19 cellular contexts compared by ENCODE assay signal in the genomic region with DNA sequence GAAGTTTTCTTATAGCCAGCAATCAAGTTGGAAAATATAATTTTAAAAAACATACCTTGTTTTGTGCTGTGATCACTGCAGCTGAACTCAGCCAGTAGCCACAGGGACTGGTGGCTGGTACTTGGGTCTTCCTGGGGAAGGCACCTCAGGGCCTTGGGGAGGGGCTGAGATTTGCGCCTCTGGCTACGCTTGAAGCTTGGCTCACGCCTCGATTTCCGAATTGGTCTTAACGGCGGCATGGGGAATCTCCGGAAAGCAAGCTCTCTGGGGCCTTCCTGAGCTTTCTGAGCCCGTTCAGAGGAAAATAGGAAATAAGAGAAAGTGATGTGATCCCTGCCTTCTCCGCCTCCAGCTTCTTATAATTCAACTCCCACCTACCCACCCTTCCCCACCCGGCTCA. TPM values are rescaled to one million over a fixed set of nuclear protein-coding genes. Genes with fewer than 3 reads are reported as not detected.
DNase-seq lines count a peak whose midpoint lies in the region; TF ChIP-seq lines count a peak whose summit lies in the region.
"Had no signal": no experiment of that assay in that cellular context is flagged by ENCODE, and none has a peak within 500 bp of the region (broad histone marks: within the 10 kb centered on the region; RNA-seq: fewer than 3 reads in every experiment).

No MANE protein-coding gene starts in this region.

- DNase-seq in chondrocyte (ENCODE audit: low spot score) (peak; percentile 36), neural crest cell (ENCODE audit: low read depth, low spot score) (no peak), dorsolateral prefrontal cortex (no peak), AG08396 (ENCODE audit: low spot score) (no peak), A673 (ENCODE audit: low spot score) (no peak)
- DNase-seq: AML-193; BE2C; CD4-positive, alpha-beta T cell; CD8-positive, alpha-beta memory T cell; DMS 273 treated with DMSO at 0.1 percent for 48 hours; DMS79; EL; GF-D8; GOT3; H7; HCEC 1CT had no signal

- TF ChIP-seq CTCF in HEK293 (tag by site-specific recombination; IDR thresholded peaks at IDR 0.05) (no peak), chondrocyte (IDR thresholded peaks at IDR 0.05) (no peak), neural crest cell (conservative IDR thresholded peaks at IDR 0.05) (no peak), dorsolateral prefrontal cortex (IDR thresholded peaks at IDR 0.05 in 54 of 56, conservative IDR thresholded peaks at IDR 0.05 in 2 of 56; ENCODE audit: low read depth in 1 of 56, partially characterized antibody in 56 of 56) (no peak), A673 (conservative IDR thresholded peaks at IDR 0.05; ENCODE audit: low read depth, low read length) (no peak)

- intact Hi-C loops in dorsolateral prefrontal cortex (cut with DNase I) (no loop called here), A673 (cut with micrococcal nuclease; ENCODE audit: unreplicated experiment) (no loop called here)

- peaks cover 3% of the 10 kb centered on the region for H3K36me3 Mint-ChIP-seq in chondrocyte (ENCODE audit: low read depth)
- no peaks in the 10 kb centered on the region for H3K36me3 Mint-ChIP-seq in neural crest cell (ENCODE audit: low read depth)
- H3K36me3 Mint-ChIP-seq: CD14-positive monocyte; CD8-positive, alpha-beta memory T cell had no signal

- CTCF ChIA-PET in HEK293 (lab: Yijun Ruan, JAX): interaction anchor here (0.6 to 1.5 kb wide), 4 partner anchors 31 to 339 kb away, joined by 4 to 8 read pairs (median 4); no protein-coding TSS in a partner anchor
- CTCF ChIA-PET in A673 (lab: Charles Lee): no interaction called here

- H3K27ac Mint-ChIP-seq in chondrocyte (ENCODE audit: unreplicated experiment): no peak overlapping the region
- peak overlapping the region; percentile 57 for H3K27ac Mint-ChIP-seq in neural crest cell (ENCODE audit: unreplicated experiment)
- H3K27ac Mint-ChIP-seq: CD4-positive, alpha-beta T cell; CD8-positive, alpha-beta memory T cell had no signal

- peaks cover 8% of the 10 kb centered on the region for H3K9me3 Mint-ChIP-seq in chondrocyte (ENCODE audit: low read depth)
- peaks cover 5% of the 10 kb centered on the region for H3K9me3 Mint-ChIP-seq in neural crest cell
- H3K9me3 Mint-ChIP-seq: CD4-positive, alpha-beta T cell; CD8-positive, alpha-beta memory T cell had no signal

- H3K9me3 ChIP-seq in HEK293 (ENCODE audit: control insufficient read depth, insufficient read depth, low read depth, low read length) (no peaks in the 10 kb centered on the region), A673 (ENCODE audit: low read depth, low read length, poor library complexity, severe bottlenecking) (no peaks in the 10 kb centered on the region)
- H3K9me3 ChIP-seq: BE2C had no signal

- H3K4me3 Mint-ChIP-seq in chondrocyte (ENCODE audit: unreplicated experiment) (no peak overlapping the region), neural crest cell (no peak overlapping the region)
- H3K4me3 Mint-ChIP-seq: CD14-positive monocyte; CD4-positive, alpha-beta T cell; CD8-positive, alpha-beta memory T cell had no signal

- no peaks in the 10 kb centered on the region for H3K4me1 Mint-ChIP-seq in chondrocyte (ENCODE audit: low read depth)
- H3K4me1 Mint-ChIP-seq in neural crest cell: no peaks in the 10 kb centered on the region
- H3K4me1 Mint-ChIP-seq: CD14-positive monocyte; CD8-positive, alpha-beta memory T cell had no signal

- BruUV-seq in A673 (replicated peaks; lab: Mats Ljungman, UMichigan): no TSS peak

- POLR2A ChIA-PET in HEK293 (lab: Yijun Ruan, JAX) (interaction anchor here (0.7 kb wide), 1 partner anchor 1839 kb away, joined by 4 read pairs; no protein-coding TSS in a partner anchor), A673 (lab: Charles Lee; ENCODE audit: low non-redundant PET) (interaction anchor here (0.7 kb wide), 1 partner anchor 74 kb away, joined by 3 read pairs; no protein-coding TSS in a partner anchor)

- H3K4me3 ChIP-seq in HEK293 (ENCODE audit: low read depth, low read length) (no peak overlapping the region), dorsolateral prefrontal cortex (no peak overlapping the region), A673 (ENCODE audit: low read depth, low read length, poor library complexity, severe bottlenecking) (no peak overlapping the region)
- H3K4me3 ChIP-seq: BLaER1 treated with 17β-estradiol and CSF1 and Interleukin-3, amounts not matched to agents 10 nM and 100 nM had no signal

- H3K4me1 ChIP-seq in HEK293 (ENCODE audit: control insufficient read depth, insufficient read depth, low read length) (no peaks in the 10 kb centered on the region), A673 (ENCODE audit: insufficient read depth, low read length, poor library complexity, severe bottlenecking) (no peaks in the 10 kb centered on the region)
- H3K4me1 ChIP-seq: BE2C had no signal

- H3K27ac ChIP-seq in HEK293 (ENCODE audit: extremely low read depth, low read depth, low read length): no peak overlapping the region
- H3K27ac ChIP-seq in dorsolateral prefrontal cortex: no peak overlapping the region
- no peak overlapping the region for H3K27ac ChIP-seq in A673 (ENCODE audit: low read depth, low read length, poor library complexity, severe bottlenecking)
- H3K27ac ChIP-seq: BLaER1 treated with 17β-estradiol and CSF1 and Interleukin-3, amounts not matched to agents 10 nM and 100 nM had no signal

- H3K27me3 ChIP-seq in dorsolateral prefrontal cortex: no peaks in the 10 kb centered on the region
- no peaks in the 10 kb centered on the region for H3K27me3 ChIP-seq in A673 (replicated peaks; ENCODE audit: insufficient read depth, low read depth, low read length, poor library complexity)
- H3K27me3 ChIP-seq: BLaER1 treated with 17β-estradiol and CSF1 and Interleukin-3, amounts not matched to agents 10 nM and 100 nM had no signal

- no peaks in the 10 kb centered on the region for H3K27me3 Mint-ChIP-seq in chondrocyte (ENCODE audit: low read depth)
- peaks cover 9% of the 10 kb centered on the region for H3K27me3 Mint-ChIP-seq in neural crest cell (ENCODE audit: low read depth)

- no peaks in the 10 kb centered on the region for H3K36me3 ChIP-seq in HEK293 (ENCODE audit: control insufficient read depth in 2 of 2, insufficient read depth in 1 of 2, low read length in 2 of 2)
- H3K36me3 ChIP-seq in A673 (ENCODE audit: insufficient read depth, low read length, poor library complexity, severe bottlenecking): no peaks in the 10 kb centered on the region
- H3K36me3 ChIP-seq: BE2C; BLaER1 treated with 17β-estradiol and CSF1 and Interleukin-3, amounts not matched to agents 10 nM and 100 nM had no signal

TF ChIP-seq in HEK293, 187 proteins besides CTCF, POLR2A, EP300 and RAD21:
- peak; percentile 19; the same call in 1 of the 2 replicates for TF ChIP-seq EGR2 (tag by site-specific recombination; IDR thresholded peaks at IDR 0.05; ENCODE audit: low read depth)
- TF ChIP-seq, protein P1, sequence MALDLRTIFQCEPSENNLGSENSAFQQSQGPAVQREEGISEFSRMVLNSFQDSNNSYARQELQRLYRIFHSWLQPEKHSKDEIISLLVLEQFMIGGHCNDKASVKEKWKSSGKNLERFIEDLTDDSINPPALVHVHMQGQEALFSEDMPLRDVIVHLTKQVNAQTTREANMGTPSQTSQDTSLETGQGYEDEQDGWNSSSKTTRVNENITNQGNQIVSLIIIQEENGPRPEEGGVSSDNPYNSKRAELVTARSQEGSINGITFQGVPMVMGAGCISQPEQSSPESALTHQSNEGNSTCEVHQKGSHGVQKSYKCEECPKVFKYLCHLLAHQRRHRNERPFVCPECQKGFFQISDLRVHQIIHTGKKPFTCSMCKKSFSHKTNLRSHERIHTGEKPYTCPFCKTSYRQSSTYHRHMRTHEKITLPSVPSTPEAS (tag by site-specific recombination; IDR thresholded peaks at IDR 0.05): no peak

RNA-seq across cellular contexts. Expression of gene USP7, which starts 11.3 kb away (rescaled TPM):
- total RNA-seq in chondrocyte (80.3 to 90.6 TPM (median 81.1 TPM) in 3 replicates), neural crest cell (151 and 162 TPM in 2 replicates), dorsolateral prefrontal cortex (100 to 1,000 TPM in 104 of 120 experiments, 10 to 100 TPM in 16; 82.3 to 157 (median 115) TPM), A673 (2021) (228 and 233 TPM in 2 replicates)
